2 cellular contexts compared by ENCODE assay signal in the genomic region with DNA sequence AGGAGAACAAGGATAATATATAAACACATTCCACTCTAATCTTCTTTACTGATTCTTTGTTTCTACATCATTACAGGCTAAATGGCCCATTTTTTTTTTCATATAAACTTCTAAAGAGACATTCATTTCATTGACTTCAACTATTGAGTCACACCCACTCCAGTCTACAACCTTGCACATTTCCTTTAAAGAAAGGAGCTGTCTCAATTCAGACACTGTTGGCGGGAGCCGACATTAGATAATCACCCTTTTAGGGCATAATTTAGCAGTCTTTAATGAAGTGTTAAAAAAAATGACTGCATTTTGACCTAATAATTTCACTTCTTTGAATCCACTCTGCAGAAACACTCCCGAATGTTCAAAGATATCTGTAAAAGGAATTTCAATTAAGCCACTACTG.
TF ChIP-seq lines count a peak whose summit lies in the region.

No MANE protein-coding gene starts in this region.

TF ChIP-seq in GM23338, 12 proteins besides CTCF, POLR2A, EP300 and RAD21 (continued from another document):
- TF ChIP-seq, protein P1, sequence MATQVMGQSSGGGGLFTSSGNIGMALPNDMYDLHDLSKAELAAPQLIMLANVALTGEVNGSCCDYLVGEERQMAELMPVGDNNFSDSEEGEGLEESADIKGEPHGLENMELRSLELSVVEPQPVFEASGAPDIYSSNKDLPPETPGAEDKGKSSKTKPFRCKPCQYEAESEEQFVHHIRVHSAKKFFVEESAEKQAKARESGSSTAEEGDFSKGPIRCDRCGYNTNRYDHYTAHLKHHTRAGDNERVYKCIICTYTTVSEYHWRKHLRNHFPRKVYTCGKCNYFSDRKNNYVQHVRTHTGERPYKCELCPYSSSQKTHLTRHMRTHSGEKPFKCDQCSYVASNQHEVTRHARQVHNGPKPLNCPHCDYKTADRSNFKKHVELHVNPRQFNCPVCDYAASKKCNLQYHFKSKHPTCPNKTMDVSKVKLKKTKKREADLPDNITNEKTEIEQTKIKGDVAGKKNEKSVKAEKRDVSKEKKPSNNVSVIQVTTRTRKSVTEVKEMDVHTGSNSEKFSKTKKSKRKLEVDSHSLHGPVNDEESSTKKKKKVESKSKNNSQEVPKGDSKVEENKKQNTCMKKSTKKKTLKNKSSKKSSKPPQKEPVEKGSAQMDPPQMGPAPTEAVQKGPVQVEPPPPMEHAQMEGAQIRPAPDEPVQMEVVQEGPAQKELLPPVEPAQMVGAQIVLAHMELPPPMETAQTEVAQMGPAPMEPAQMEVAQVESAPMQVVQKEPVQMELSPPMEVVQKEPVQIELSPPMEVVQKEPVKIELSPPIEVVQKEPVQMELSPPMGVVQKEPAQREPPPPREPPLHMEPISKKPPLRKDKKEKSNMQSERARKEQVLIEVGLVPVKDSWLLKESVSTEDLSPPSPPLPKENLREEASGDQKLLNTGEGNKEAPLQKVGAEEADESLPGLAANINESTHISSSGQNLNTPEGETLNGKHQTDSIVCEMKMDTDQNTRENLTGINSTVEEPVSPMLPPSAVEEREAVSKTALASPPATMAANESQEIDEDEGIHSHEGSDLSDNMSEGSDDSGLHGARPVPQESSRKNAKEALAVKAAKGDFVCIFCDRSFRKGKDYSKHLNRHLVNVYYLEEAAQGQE (IDR thresholded peaks at IDR 0.05; ENCODE audit: unreplicated experiment), result no peak
- TF ChIP-seq JUNB (IDR thresholded peaks at IDR 0.05; ENCODE audit: unreplicated experiment) (no peak), NANOG (IDR thresholded peaks at IDR 0.05; ENCODE audit: borderline replicate concordance) (no peak), EZH2phosphoT487 (IDR thresholded peaks at IDR 0.05; ENCODE audit: unreplicated experiment) (no peak)

TF ChIP-seq in K562, 482 proteins besides CTCF, POLR2A, EP300 and RAD21 (continued from another document):
- TF ChIP-seq CHD2 (IDR thresholded peaks at IDR 0.05; ENCODE audit: low read depth, low read length) (no peak), ZNF282 (CRISPR knock-in tag; IDR thresholded peaks at IDR 0.05) (no peak), POLR2G (IDR thresholded peaks at IDR 0.05; ENCODE audit: low read depth, low read length) (no peak), ZNF324 (CRISPR knock-in tag; IDR thresholded peaks at IDR 0.05) (no peak), L3MBTL2 (IDR thresholded peaks at IDR 0.05) (peak; percentile 52; the same call in 1 of the 2 replicates), PTTG1 (tag; IDR thresholded peaks at IDR 0.05; ENCODE audit: low read depth) (no peak), CSDE1 (IDR thresholded peaks at IDR 0.05) (0 out of 4 replicates have a peak, but pooled peaks of 1 of the 2 experiments have one; percentile 11), HNRNPUL1 (IDR thresholded peaks at IDR 0.05; ENCODE audit: low read length) (no peak)
- TF ChIP-seq, protein P2, sequence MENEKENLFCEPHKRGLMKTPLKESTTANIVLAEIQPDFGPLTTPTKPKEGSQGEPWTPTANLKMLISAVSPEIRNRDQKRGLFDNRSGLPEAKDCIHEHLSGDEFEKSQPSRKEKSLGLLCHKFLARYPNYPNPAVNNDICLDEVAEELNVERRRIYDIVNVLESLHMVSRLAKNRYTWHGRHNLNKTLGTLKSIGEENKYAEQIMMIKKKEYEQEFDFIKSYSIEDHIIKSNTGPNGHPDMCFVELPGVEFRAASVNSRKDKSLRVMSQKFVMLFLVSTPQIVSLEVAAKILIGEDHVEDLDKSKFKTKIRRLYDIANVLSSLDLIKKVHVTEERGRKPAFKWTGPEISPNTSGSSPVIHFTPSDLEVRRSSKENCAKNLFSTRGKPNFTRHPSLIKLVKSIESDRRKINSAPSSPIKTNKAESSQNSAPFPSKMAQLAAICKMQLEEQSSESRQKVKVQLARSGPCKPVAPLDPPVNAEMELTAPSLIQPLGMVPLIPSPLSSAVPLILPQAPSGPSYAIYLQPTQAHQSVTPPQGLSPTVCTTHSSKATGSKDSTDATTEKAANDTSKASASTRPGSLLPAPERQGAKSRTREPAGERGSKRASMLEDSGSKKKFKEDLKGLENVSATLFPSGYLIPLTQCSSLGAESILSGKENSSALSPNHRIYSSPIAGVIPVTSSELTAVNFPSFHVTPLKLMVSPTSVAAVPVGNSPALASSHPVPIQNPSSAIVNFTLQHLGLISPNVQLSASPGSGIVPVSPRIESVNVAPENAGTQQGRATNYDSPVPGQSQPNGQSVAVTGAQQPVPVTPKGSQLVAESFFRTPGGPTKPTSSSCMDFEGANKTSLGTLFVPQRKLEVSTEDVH (IDR thresholded peaks at IDR 0.05; ENCODE audit: low read depth, partially characterized antibody), result peak; percentile 20
- TF ChIP-seq, protein P3, sequence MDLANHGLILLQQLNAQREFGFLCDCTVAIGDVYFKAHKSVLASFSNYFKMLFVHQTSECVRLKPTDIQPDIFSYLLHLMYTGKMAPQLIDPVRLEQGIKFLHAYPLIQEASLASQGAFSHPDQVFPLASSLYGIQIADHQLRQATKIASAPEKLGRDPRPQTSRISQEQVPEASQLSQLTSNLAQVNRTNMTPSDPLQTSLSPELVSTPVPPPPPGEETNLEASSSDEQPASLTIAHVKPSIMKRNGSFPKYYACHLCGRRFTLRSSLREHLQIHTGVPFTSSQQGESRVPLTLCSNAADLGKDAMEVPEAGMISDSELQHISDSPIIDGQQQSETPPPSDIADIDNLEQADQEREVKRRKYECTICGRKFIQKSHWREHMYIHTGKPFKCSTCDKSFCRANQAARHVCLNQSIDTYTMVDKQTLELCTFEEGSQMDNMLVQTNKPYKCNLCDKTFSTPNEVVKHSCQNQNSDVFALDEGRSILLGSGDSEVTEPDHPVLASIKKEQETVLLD (IDR thresholded peaks at IDR 0.05), result no peak
- TF ChIP-seq, protein P4, sequence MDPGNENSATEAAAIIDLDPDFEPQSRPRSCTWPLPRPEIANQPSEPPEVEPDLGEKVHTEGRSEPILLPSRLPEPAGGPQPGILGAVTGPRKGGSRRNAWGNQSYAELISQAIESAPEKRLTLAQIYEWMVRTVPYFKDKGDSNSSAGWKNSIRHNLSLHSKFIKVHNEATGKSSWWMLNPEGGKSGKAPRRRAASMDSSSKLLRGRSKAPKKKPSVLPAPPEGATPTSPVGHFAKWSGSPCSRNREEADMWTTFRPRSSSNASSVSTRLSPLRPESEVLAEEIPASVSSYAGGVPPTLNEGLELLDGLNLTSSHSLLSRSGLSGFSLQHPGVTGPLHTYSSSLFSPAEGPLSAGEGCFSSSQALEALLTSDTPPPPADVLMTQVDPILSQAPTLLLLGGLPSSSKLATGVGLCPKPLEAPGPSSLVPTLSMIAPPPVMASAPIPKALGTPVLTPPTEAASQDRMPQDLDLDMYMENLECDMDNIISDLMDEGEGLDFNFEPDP (CRISPR knock-in tag; IDR thresholded peaks at IDR 0.05), result no peak
- TF ChIP-seq, protein P5, sequence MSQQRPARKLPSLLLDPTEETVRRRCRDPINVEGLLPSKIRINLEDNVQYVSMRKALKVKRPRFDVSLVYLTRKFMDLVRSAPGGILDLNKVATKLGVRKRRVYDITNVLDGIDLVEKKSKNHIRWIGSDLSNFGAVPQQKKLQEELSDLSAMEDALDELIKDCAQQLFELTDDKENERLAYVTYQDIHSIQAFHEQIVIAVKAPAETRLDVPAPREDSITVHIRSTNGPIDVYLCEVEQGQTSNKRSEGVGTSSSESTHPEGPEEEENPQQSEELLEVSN (IDR thresholded peaks at IDR 0.05; ENCODE audit: borderline replicate concordance in 1 of 2, extremely low read depth in 1 of 2, insufficient read depth in 1 of 2, insufficient read length in 1 of 2, low read depth in 1 of 2, low read length in 1 of 2, poor library complexity in 1 of 2, severe bottlenecking in 1 of 2), result peak in 1 of 2 experiments; percentile 22
- TF ChIP-seq, protein P6, sequence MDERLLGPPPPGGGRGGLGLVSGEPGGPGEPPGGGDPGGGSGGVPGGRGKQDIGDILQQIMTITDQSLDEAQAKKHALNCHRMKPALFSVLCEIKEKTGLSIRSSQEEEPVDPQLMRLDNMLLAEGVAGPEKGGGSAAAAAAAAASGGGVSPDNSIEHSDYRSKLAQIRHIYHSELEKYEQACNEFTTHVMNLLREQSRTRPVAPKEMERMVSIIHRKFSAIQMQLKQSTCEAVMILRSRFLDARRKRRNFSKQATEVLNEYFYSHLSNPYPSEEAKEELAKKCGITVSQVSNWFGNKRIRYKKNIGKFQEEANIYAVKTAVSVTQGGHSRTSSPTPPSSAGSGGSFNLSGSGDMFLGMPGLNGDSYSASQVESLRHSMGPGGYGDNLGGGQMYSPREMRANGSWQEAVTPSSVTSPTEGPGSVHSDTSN (CRISPR knock-in tag; IDR thresholded peaks at IDR 0.05; ENCODE audit: low read depth), result no peak
- TF ChIP-seq, protein P6 (tag; conservative IDR thresholded peaks at IDR 0.05; ENCODE audit: low read depth), result no peak
- TF ChIP-seq, protein P7, sequence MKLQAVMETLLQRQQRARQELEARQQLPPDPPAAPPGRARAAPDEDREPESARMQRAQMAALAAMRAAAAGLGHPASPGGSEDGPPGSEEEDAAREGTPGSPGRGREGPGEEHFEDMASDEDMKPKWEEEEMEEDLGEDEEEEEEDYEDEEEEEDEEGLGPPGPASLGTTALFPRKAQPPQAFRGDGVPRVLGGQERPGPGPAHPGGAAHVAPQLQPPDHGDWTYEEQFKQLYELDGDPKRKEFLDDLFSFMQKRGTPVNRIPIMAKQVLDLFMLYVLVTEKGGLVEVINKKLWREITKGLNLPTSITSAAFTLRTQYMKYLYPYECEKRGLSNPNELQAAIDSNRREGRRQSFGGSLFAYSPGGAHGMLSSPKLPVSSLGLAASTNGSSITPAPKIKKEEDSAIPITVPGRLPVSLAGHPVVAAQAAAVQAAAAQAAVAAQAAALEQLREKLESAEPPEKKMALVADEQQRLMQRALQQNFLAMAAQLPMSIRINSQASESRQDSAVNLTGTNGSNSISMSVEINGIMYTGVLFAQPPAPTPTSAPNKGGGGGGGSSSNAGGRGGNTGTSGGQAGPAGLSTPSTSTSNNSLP (IDR thresholded peaks at IDR 0.05; ENCODE audit: borderline replicate concordance, low read depth, low read length), result 0 out of 2 replicates have a peak, but pooled peaks have one; percentile 12
- TF ChIP-seq, protein P8, sequence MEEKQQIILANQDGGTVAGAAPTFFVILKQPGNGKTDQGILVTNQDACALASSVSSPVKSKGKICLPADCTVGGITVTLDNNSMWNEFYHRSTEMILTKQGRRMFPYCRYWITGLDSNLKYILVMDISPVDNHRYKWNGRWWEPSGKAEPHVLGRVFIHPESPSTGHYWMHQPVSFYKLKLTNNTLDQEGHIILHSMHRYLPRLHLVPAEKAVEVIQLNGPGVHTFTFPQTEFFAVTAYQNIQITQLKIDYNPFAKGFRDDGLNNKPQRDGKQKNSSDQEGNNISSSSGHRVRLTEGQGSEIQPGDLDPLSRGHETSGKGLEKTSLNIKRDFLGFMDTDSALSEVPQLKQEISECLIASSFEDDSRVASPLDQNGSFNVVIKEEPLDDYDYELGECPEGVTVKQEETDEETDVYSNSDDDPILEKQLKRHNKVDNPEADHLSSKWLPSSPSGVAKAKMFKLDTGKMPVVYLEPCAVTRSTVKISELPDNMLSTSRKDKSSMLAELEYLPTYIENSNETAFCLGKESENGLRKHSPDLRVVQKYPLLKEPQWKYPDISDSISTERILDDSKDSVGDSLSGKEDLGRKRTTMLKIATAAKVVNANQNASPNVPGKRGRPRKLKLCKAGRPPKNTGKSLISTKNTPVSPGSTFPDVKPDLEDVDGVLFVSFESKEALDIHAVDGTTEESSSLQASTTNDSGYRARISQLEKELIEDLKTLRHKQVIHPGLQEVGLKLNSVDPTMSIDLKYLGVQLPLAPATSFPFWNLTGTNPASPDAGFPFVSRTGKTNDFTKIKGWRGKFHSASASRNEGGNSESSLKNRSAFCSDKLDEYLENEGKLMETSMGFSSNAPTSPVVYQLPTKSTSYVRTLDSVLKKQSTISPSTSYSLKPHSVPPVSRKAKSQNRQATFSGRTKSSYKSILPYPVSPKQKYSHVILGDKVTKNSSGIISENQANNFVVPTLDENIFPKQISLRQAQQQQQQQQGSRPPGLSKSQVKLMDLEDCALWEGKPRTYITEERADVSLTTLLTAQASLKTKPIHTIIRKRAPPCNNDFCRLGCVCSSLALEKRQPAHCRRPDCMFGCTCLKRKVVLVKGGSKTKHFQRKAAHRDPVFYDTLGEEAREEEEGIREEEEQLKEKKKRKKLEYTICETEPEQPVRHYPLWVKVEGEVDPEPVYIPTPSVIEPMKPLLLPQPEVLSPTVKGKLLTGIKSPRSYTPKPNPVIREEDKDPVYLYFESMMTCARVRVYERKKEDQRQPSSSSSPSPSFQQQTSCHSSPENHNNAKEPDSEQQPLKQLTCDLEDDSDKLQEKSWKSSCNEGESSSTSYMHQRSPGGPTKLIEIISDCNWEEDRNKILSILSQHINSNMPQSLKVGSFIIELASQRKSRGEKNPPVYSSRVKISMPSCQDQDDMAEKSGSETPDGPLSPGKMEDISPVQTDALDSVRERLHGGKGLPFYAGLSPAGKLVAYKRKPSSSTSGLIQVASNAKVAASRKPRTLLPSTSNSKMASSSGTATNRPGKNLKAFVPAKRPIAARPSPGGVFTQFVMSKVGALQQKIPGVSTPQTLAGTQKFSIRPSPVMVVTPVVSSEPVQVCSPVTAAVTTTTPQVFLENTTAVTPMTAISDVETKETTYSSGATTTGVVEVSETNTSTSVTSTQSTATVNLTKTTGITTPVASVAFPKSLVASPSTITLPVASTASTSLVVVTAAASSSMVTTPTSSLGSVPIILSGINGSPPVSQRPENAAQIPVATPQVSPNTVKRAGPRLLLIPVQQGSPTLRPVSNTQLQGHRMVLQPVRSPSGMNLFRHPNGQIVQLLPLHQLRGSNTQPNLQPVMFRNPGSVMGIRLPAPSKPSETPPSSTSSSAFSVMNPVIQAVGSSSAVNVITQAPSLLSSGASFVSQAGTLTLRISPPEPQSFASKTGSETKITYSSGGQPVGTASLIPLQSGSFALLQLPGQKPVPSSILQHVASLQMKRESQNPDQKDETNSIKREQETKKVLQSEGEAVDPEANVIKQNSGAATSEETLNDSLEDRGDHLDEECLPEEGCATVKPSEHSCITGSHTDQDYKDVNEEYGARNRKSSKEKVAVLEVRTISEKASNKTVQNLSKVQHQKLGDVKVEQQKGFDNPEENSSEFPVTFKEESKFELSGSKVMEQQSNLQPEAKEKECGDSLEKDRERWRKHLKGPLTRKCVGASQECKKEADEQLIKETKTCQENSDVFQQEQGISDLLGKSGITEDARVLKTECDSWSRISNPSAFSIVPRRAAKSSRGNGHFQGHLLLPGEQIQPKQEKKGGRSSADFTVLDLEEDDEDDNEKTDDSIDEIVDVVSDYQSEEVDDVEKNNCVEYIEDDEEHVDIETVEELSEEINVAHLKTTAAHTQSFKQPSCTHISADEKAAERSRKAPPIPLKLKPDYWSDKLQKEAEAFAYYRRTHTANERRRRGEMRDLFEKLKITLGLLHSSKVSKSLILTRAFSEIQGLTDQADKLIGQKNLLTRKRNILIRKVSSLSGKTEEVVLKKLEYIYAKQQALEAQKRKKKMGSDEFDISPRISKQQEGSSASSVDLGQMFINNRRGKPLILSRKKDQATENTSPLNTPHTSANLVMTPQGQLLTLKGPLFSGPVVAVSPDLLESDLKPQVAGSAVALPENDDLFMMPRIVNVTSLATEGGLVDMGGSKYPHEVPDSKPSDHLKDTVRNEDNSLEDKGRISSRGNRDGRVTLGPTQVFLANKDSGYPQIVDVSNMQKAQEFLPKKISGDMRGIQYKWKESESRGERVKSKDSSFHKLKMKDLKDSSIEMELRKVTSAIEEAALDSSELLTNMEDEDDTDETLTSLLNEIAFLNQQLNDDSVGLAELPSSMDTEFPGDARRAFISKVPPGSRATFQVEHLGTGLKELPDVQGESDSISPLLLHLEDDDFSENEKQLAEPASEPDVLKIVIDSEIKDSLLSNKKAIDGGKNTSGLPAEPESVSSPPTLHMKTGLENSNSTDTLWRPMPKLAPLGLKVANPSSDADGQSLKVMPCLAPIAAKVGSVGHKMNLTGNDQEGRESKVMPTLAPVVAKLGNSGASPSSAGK (IDR thresholded peaks at IDR 0.05), result peak; percentile 40
TF ChIP-seq in K562: peak in this region for 7.
